ENCODE assay signal across 1 cellular context in genomic region chr1:170594227-170594626, GRCh38.
TF ChIP-seq lines count a peak whose summit lies in the region.

No MANE protein-coding gene starts in this region.

TF ChIP-seq in WTC11, 78 proteins besides CTCF, POLR2A, EP300 and RAD21 (continued from another document):
- TF ChIP-seq ZNF138 (CRISPR knock-in tag; conservative IDR thresholded peaks at IDR 0.05) (no peak), AFF4 (CRISPR knock-in tag; IDR thresholded peaks at IDR 0.05; ENCODE audit: borderline replicate concordance) (no peak), ZNF121 (CRISPR knock-in tag; IDR thresholded peaks at IDR 0.05) (no peak), MYBL2 (CRISPR knock-in tag; IDR thresholded peaks at IDR 0.05) (no peak)
